In genomic region chr9:100352727-100353505, GRCh38 we compare ENCODE assay signal across 8 cellular contexts. TPM values are rescaled to one million over a fixed set of nuclear protein-coding genes. Genes with fewer than 3 reads are reported as not detected.
DNase-seq lines count a peak whose midpoint lies in the region; ATAC-seq and TF ChIP-seq lines count a peak whose summit lies in the region.

Gene TEX10 (minus strand): TSS chr9:100352942. CDS start chr9:100349363, 3,579 bp downstream.

- H3K36me3 ChIP-seq in kidney epithelial cell (ENCODE audit: control insufficient read depth, insufficient read depth, low read length) = no peaks in the 10 kb centered on the region

- H3K27me3 ChIP-seq in kidney epithelial cell (ENCODE audit: control insufficient read depth, insufficient read depth, low read length) = no peaks in the 10 kb centered on the region

- H3K4me3 ChIP-seq in AG10803 (ENCODE audit: low read length) (peak within 1 kb of the TSS; percentile 84), choroid plexus epithelial cell (ENCODE audit: low read depth, low read length) (peak within 1 kb of the TSS; percentile 66), kidney epithelial cell (ENCODE audit: low read depth, low read length) (peak within 1 kb of the TSS; percentile 96)

- DNase-seq in AG10803 (ENCODE audit: low read depth) = peak; percentile 81
- DNase-seq in NCI-H460 (ENCODE audit: extremely low read depth, low read depth) = peak; percentile 81
- peak; percentile 79 for DNase-seq in activated CD4-positive, alpha-beta T cell treated with anti-CD3 and anti-CD28 coated beads for 1 hour
- peak; percentile 87 for DNase-seq in choroid plexus epithelial cell (ENCODE audit: low read depth)
- peak; percentile 26 for DNase-seq in kidney epithelial cell (ENCODE audit: low read depth)
- DNase-seq in stimulated activated CD4-positive, alpha-beta T cell treated with anti-CD3 and anti-CD28 coated beads, Interleukin-15, amount 100 ng/mL, for 24 hours = peak; percentile 93

- ATAC-seq in GM19035 (IDR thresholded peaks at IDR 0.05; ENCODE audit: unreplicated experiment) (peak; percentile 75), HG03354 (IDR thresholded peaks at IDR 0.05; ENCODE audit: poor library complexity, severe bottlenecking, unreplicated experiment) (peak; percentile 88)

- TF ChIP-seq CTCF in AG10803 (conservative IDR thresholded peaks at IDR 0.05; ENCODE audit: low read length) (no peak), choroid plexus epithelial cell (conservative IDR thresholded peaks at IDR 0.05; ENCODE audit: low read depth, low read length) (no peak), kidney epithelial cell (IDR thresholded peaks at IDR 0.05; ENCODE audit: insufficient read depth, low read length, poor library complexity, severe bottlenecking) (no peak)

RNA-seq across cellular contexts. Expression of gene TEX10, which starts in this region (rescaled TPM):
- 38.9 and 42.3 TPM in 2 replicates for total RNA-seq in NCI-H460 (2014; rRNA removed; shearing (Covaris generic))
- 28.6 and 36.1 TPM in 2 replicates for polyA plus RNA-seq in NCI-H460 (2014; cell fraction: nucleus; rRNA removed)
- total RNA-seq in kidney epithelial cell = 29.2 and 33.4 TPM in 2 replicates

Comparison
In these comparisons a context has a peak if more than half of its experiments do, and no peak if none do; other contexts are left out.
1. Peak in every context shown above with its lines: DNase-seq, ATAC-seq and H3K4me3 ChIP-seq.
2. DNase-seq: peak in every context shown above with its lines; median percentile 93 in stimulated activated CD4-positive, alpha-beta T cell treated with anti-CD3 and anti-CD28 coated beads, Interleukin-15, amount 100 ng/mL, for 24 hours; 87 in choroid plexus epithelial cell; 81 in AG10803; 81 in NCI-H460; 79 in activated CD4-positive, alpha-beta T cell treated with anti-CD3 and anti-CD28 coated beads for 1 hour; 26 in kidney epithelial cell.